ENCODE assay signal across 23 cellular contexts in genomic region chr3:186538779-186539178, GRCh38. TPM values are rescaled to one million over a fixed set of nuclear protein-coding genes. Genes with fewer than 3 reads are reported as not detected.
DNase-seq lines count a peak whose midpoint lies in the region; ATAC-seq and TF ChIP-seq lines count a peak whose summit lies in the region.
"Had no signal": no experiment of that assay in that cellular context is flagged by ENCODE, and none has a peak within 500 bp of the region (broad histone marks: within the 10 kb centered on the region; RNA-seq: fewer than 3 reads in every experiment).

No MANE protein-coding gene starts in this region.

- H3K4me3 Mint-ChIP-seq in activated naive CD4-positive, alpha-beta T cell treated with anti-CD3 and anti-CD28 coated beads for 36 hours, result no peak overlapping the region
- H3K4me3 Mint-ChIP-seq in activated naive CD4-positive, alpha-beta T cell treated with anti-CD3 and anti-CD28 coated beads, Interleukin-2, amount 10 ng/mL, durations not matched to agents 7 days and 5 days, result no peak overlapping the region
- H3K4me3 Mint-ChIP-seq in WTC11, result no peak overlapping the region
- peak overlapping the region; percentile 6 to 21 for H3K4me3 Mint-ChIP-seq in stimulated activated naive B cell treated with anti-CD40 and anti-IgM and Interleukin-4, amounts not matched to agents 10 μg/mL and 1 μg/mL and 100 μg/mL, for 72 hours
- H3K4me3 Mint-ChIP-seq: activated T-cell treated with anti-CD3 and anti-CD28 coated beads, Interleukin-2, amount 50 U/mL, for 4 hours; CD4-positive, alpha-beta memory T cell; HFFc6; neural progenitor cell had no signal

- POLR2A ChIA-PET in WTC11 (lab: Charles Lee), result no interaction called here

- TF ChIP-seq CTCF in WTC11 (IDR thresholded peaks at IDR 0.05), result no peak

- H3K27ac Mint-ChIP-seq in activated naive CD4-positive, alpha-beta T cell treated with anti-CD3 and anti-CD28 coated beads for 36 hours, result peak overlapping the region; percentile 64
- H3K27ac Mint-ChIP-seq in activated naive CD4-positive, alpha-beta T cell treated with anti-CD3 and anti-CD28 coated beads, Interleukin-2, amount 10 ng/mL, durations not matched to agents 7 days and 5 days, result no peak overlapping the region
- H3K27ac Mint-ChIP-seq in WTC11, result 0 out of 2 replicates have a peak overlapping the region, but pooled peaks have one; percentile 11
- H3K27ac Mint-ChIP-seq in stimulated activated naive B cell treated with anti-CD40 and anti-IgM and Interleukin-4, amounts not matched to agents 10 μg/mL and 1 μg/mL and 100 μg/mL, for 72 hours, result peak overlapping the region; percentile 38
- H3K27ac Mint-ChIP-seq: HFFc6, neural progenitor cell had no signal

- no peak for DNase-seq in activated naive CD4-positive, alpha-beta T cell treated with anti-CD3 and anti-CD28 coated beads for 36 hours
- no peak for DNase-seq in activated naive CD4-positive, alpha-beta T cell treated with anti-CD3 and anti-CD28 coated beads, Interleukin-2, amount 10 ng/mL, durations not matched to agents 7 days and 5 days
- DNase-seq in WTC11 (ENCODE audit: low spot score) (no peak), SW480 (ENCODE audit: low spot score) (no peak), NCI-H187 (lab: John Stamatoyannopoulos, UW) (no peak)
- DNase-seq in stimulated activated naive B cell treated with anti-CD40 and anti-IgM and Interleukin-4, amounts not matched to agents 10 μg/mL and 1 μg/mL and 100 μg/mL, for 72 hours, result no peak
- DNase-seq: activated naive CD4-positive, alpha-beta T cell treated with anti-CD3 and anti-CD28 coated beads, Interleukin-2, amount 50 U/mL, for 16 hours; activated T-cell treated with anti-CD3 and anti-CD28 coated beads, Interleukin-2, amount 50 U/mL, for 4 hours; aorta; CD4-positive, alpha-beta memory T cell; gastrocnemius medialis; HFFc6; Karpas-422; kidney; NCI-H2081 treated with DMSO at 0.1 percent for 48 hours; NCI-H226; NCI-H526 treated with DMSO at 0.1 percent for 48 hours; PC-9; thyroid gland had no signal

- CTCF ChIA-PET in activated naive CD4-positive, alpha-beta T cell treated with anti-CD3 and anti-CD28 coated beads for 36 hours (lab: Charles Lee), result interaction anchor here (0.6 to 5.6 kb wide), 14 partner anchors 9 to 595 kb away, joined by 3 to 96 read pairs (median 6); no protein-coding TSS in a partner anchor
- CTCF ChIA-PET in activated naive CD4-positive, alpha-beta T cell treated with anti-CD3 and anti-CD28 coated beads, Interleukin-2, amount 10 ng/mL, durations not matched to agents 7 days and 5 days (lab: Charles Lee), result interaction anchor here (0.7 to 6.2 kb wide), 12 partner anchors 16 to 595 kb away, joined by 3 to 107 read pairs (median 16); no protein-coding TSS in a partner anchor
- CTCF ChIA-PET in WTC11 (lab: Charles Lee), result interaction anchor here (0.7 to 3.7 kb wide), 8 partner anchors 10 to 595 kb away, joined by 3 to 117 read pairs (median 12); partner anchors contain the start of gene DNAJB11

- H3K36me3 Mint-ChIP-seq in activated naive CD4-positive, alpha-beta T cell treated with anti-CD3 and anti-CD28 coated beads for 36 hours (ENCODE audit: low read depth), result peaks cover 3% of the 10 kb centered on the region
- H3K36me3 Mint-ChIP-seq in activated naive CD4-positive, alpha-beta T cell treated with anti-CD3 and anti-CD28 coated beads, Interleukin-2, amount 10 ng/mL, durations not matched to agents 7 days and 5 days, result peaks cover 3% of the 10 kb centered on the region
- H3K36me3 Mint-ChIP-seq in WTC11, result no peaks in the 10 kb centered on the region
- peaks cover 9 to 21% of the 10 kb centered on the region in 2 donors for H3K36me3 Mint-ChIP-seq in stimulated activated naive B cell treated with anti-CD40 and anti-IgM and Interleukin-4, amounts not matched to agents 10 μg/mL and 1 μg/mL and 100 μg/mL, for 72 hours
- H3K36me3 Mint-ChIP-seq: neural progenitor cell had no signal

- ATAC-seq in HG02610 (IDR thresholded peaks at IDR 0.05; ENCODE audit: unreplicated experiment) (peak; percentile 42), WTC11 (no peak), GM19397 (IDR thresholded peaks at IDR 0.05; ENCODE audit: unreplicated experiment) (no peak)
- peak; percentile 6 to 13 for ATAC-seq in stimulated activated naive B cell treated with anti-CD40 and anti-IgM and Interleukin-4, amounts not matched to agents 10 μg/mL and 1 μg/mL and 100 μg/mL, for 72 hours (replicated peaks)
- ATAC-seq: activated CD4-positive, CD25-positive, alpha-beta regulatory T cell treated with anti-CD3 and anti-CD28 coated beads, Interleukin-2, amount 50 U/mL, for 24 hours; activated T-cell treated with anti-CD3 and anti-CD28 coated beads, Interleukin-2, amount 50 U/mL, for 4 hours; gastrocnemius medialis had no signal

- H3K27me3 Mint-ChIP-seq in activated naive CD4-positive, alpha-beta T cell treated with anti-CD3 and anti-CD28 coated beads for 36 hours (ENCODE audit: low read depth), result no peaks in the 10 kb centered on the region
- H3K27me3 Mint-ChIP-seq in activated naive CD4-positive, alpha-beta T cell treated with anti-CD3 and anti-CD28 coated beads, Interleukin-2, amount 10 ng/mL, durations not matched to agents 7 days and 5 days, result peaks cover 7% of the 10 kb centered on the region
- H3K27me3 Mint-ChIP-seq in WTC11 (ENCODE audit: low read depth), result no peaks in the 10 kb centered on the region
- no peaks in the 10 kb centered on the region for H3K27me3 Mint-ChIP-seq in stimulated activated naive B cell treated with anti-CD40 and anti-IgM and Interleukin-4, amounts not matched to agents 10 μg/mL and 1 μg/mL and 100 μg/mL, for 72 hours
- H3K27me3 Mint-ChIP-seq: CD4-positive, alpha-beta memory T cell had no signal

- no peaks in the 10 kb centered on the region for H3K9me3 Mint-ChIP-seq in activated naive CD4-positive, alpha-beta T cell treated with anti-CD3 and anti-CD28 coated beads for 36 hours
- H3K9me3 Mint-ChIP-seq in activated naive CD4-positive, alpha-beta T cell treated with anti-CD3 and anti-CD28 coated beads, Interleukin-2, amount 10 ng/mL, durations not matched to agents 7 days and 5 days, result no peaks in the 10 kb centered on the region
- H3K9me3 Mint-ChIP-seq in WTC11, result no peaks in the 10 kb centered on the region
- H3K9me3 Mint-ChIP-seq in stimulated activated naive B cell treated with anti-CD40 and anti-IgM and Interleukin-4, amounts not matched to agents 10 μg/mL and 1 μg/mL and 100 μg/mL, for 72 hours, result no peaks in the 10 kb centered on the region
- H3K9me3 Mint-ChIP-seq: activated T-cell treated with anti-CD3 and anti-CD28 coated beads, Interleukin-2, amount 50 U/mL, for 4 hours; CD4-positive, alpha-beta memory T cell; HFFc6; neural progenitor cell had no signal

- H3K4me1 Mint-ChIP-seq in activated naive CD4-positive, alpha-beta T cell treated with anti-CD3 and anti-CD28 coated beads for 36 hours (ENCODE audit: low read depth), result peaks cover 74% of the 10 kb centered on the region
- H3K4me1 Mint-ChIP-seq in activated naive CD4-positive, alpha-beta T cell treated with anti-CD3 and anti-CD28 coated beads, Interleukin-2, amount 10 ng/mL, durations not matched to agents 7 days and 5 days, result peaks cover 24% of the 10 kb centered on the region
- H3K4me1 Mint-ChIP-seq in WTC11, result peaks cover 6% of the 10 kb centered on the region
- peaks cover 49 to 71% of the 10 kb centered on the region in 2 donors for H3K4me1 Mint-ChIP-seq in stimulated activated naive B cell treated with anti-CD40 and anti-IgM and Interleukin-4, amounts not matched to agents 10 μg/mL and 1 μg/mL and 100 μg/mL, for 72 hours

- intact Hi-C loops in activated naive CD4-positive, alpha-beta T cell treated with anti-CD3 and anti-CD28 coated beads for 36 hours (cut with micrococcal nuclease), result no loop called here

TF ChIP-seq in WTC11, 78 proteins besides CTCF, POLR2A, EP300 and RAD21 (continues in another document):
- TF ChIP-seq ERG (CRISPR knock-in tag; IDR thresholded peaks at IDR 0.05) (no peak), JUN (CRISPR knock-in tag; IDR thresholded peaks at IDR 0.05) (no peak)

RNA-seq across cellular contexts. Expression of gene CRYGS, which starts 5.4 kb away (rescaled TPM):
- total RNA-seq in activated naive CD4-positive, alpha-beta T cell treated with anti-CD3 and anti-CD28 coated beads for 36 hours, result 1 to 10 TPM; 1.5 to 1.8 TPM
- 1.7 to 2.9 TPM (median 1.9 TPM) in 3 replicates for total RNA-seq in WTC11 (2021)

RNA-seq across cellular contexts. Expression of gene TBCCD1, which starts 28.4 kb away (rescaled TPM):
- total RNA-seq in activated naive CD4-positive, alpha-beta T cell treated with anti-CD3 and anti-CD28 coated beads for 36 hours, result 10 to 100 TPM in 1 of 2 experiments, 1 to 10 TPM in 1; 9.0 to 10.7 TPM
- 10.6 to 11.5 TPM (median 11.3 TPM) in 3 replicates for total RNA-seq in WTC11 (2021)

RNA-seq across cellular contexts. Expression of gene DNAJB11, which starts 31.7 kb away (rescaled TPM):
- 10 to 100 TPM; 30.0 to 30.5 TPM for total RNA-seq in activated naive CD4-positive, alpha-beta T cell treated with anti-CD3 and anti-CD28 coated beads for 36 hours
- 44.2 to 56.3 TPM (median 47.8 TPM) in 3 replicates for total RNA-seq in WTC11 (2021)

Comparison
In these comparisons a context has a peak if more than half of its experiments do, and no peak if none do; other contexts are left out.
1. H3K4me3 Mint-ChIP-seq: peak in stimulated activated naive B cell treated with anti-CD40 and anti-IgM and Interleukin-4, amounts not matched to agents 10 μg/mL and 1 μg/mL and 100 μg/mL, for 72 hours (2 of 2); none in activated naive CD4-positive, alpha-beta T cell treated with anti-CD3 and anti-CD28 coated beads for 36 hours (single experiment), activated naive CD4-positive, alpha-beta T cell treated with anti-CD3 and anti-CD28 coated beads, Interleukin-2, amount 10 ng/mL, durations not matched to agents 7 days and 5 days (single experiment) and WTC11 (single experiment).
2. ATAC-seq: peak in HG02610 (single experiment) and stimulated activated naive B cell treated with anti-CD40 and anti-IgM and Interleukin-4, amounts not matched to agents 10 μg/mL and 1 μg/mL and 100 μg/mL, for 72 hours (2 of 2); none in WTC11 (single experiment) and GM19397 (single experiment).